ENCODE assay signal across 8 cellular contexts in genomic region chr7:157250605-157251228, GRCh38.
DNase-seq lines count a peak whose midpoint lies in the region; ATAC-seq and TF ChIP-seq lines count a peak whose summit lies in the region.
"Had no signal": no experiment of that assay in that cellular context is flagged by ENCODE, and none has a peak within 500 bp of the region (broad histone marks: within the 10 kb centered on the region; RNA-seq: fewer than 3 reads in every experiment).

No MANE protein-coding gene starts in this region.

- no peak for TF ChIP-seq POLR2A in testis (IDR thresholded peaks at IDR 0.05)

- peaks cover 31% of the 10 kb centered on the region for H3K36me3 Mint-ChIP-seq in mesothelial cell of epicardium

- H3K27ac Mint-ChIP-seq in mesothelial cell of epicardium = no peak overlapping the region

- H3K4me1 ChIP-seq in HEK293 (ENCODE audit: control insufficient read depth, insufficient read depth, low read length) (no peaks in the 10 kb centered on the region), testis (no peaks in the 10 kb centered on the region)

- H3K27me3 ChIP-seq in dorsolateral prefrontal cortex (no peaks in the 10 kb centered on the region), testis (no peaks in the 10 kb centered on the region)

- POLR2A ChIA-PET in GM10248 (lab: Yijun Ruan, JAX) = no interaction called here
- POLR2A ChIA-PET in HEK293 (lab: Yijun Ruan, JAX) = no interaction called here

- CTCF ChIA-PET in GM10248 (lab: Yijun Ruan, JAX) = interaction anchor here (0.6 to 7.0 kb wide), 27 partner anchors 9 to 345 kb away, joined by 3 to 29 read pairs (median 4); partner anchors contain the start of gene NOM1
- CTCF ChIA-PET in HEK293 (lab: Yijun Ruan, JAX) = interaction anchor here (0.5 to 3.4 kb wide), 16 partner anchors 9 to 598 kb away, joined by 3 to 9 read pairs (median 4); partner anchors contain the start of gene LMBR1

- no peaks in the 10 kb centered on the region for H3K27me3 Mint-ChIP-seq in mesothelial cell of epicardium (ENCODE audit: low read depth)
- H3K27me3 Mint-ChIP-seq: central memory CD8-positive, alpha-beta T cell had no signal

- H3K4me1 Mint-ChIP-seq in mesothelial cell of epicardium = no peaks in the 10 kb centered on the region
- H3K4me1 Mint-ChIP-seq: central memory CD8-positive, alpha-beta T cell had no signal

- TF ChIP-seq CTCF in GM10248 (IDR thresholded peaks at IDR 0.05; ENCODE audit: control extremely low read depth, extremely low read depth, low read depth, missing control alignments) = peak; percentile 76
- TF ChIP-seq CTCF in HEK293 (tag by site-specific recombination; IDR thresholded peaks at IDR 0.05) = no peak
- TF ChIP-seq CTCF in dorsolateral prefrontal cortex (IDR thresholded peaks at IDR 0.05 in 54 of 56, conservative IDR thresholded peaks at IDR 0.05 in 2 of 56; ENCODE audit: low read depth in 1 of 56, partially characterized antibody in 56 of 56) = peak; percentile 55 to 84 (median 71)
- TF ChIP-seq CTCF in mesothelial cell of epicardium (IDR thresholded peaks at IDR 0.05; ENCODE audit: unreplicated experiment) = peak; percentile 74
- peak; percentile 30 to 69 (median 60) for TF ChIP-seq CTCF in testis (IDR thresholded peaks at IDR 0.05)

- ATAC-seq in activated CD4-positive, CD25-positive, alpha-beta regulatory T cell treated with anti-CD3 and anti-CD28 coated beads, Interleukin-2, amount 50 U/mL, for 24 hours = peak; percentile 58 to 60

- H3K4me3 ChIP-seq in HEK293 (ENCODE audit: low read depth, low read length) = no peak overlapping the region
- no peak overlapping the region for H3K4me3 ChIP-seq in dorsolateral prefrontal cortex
- no peak overlapping the region for H3K4me3 ChIP-seq in testis

- intact Hi-C loops in dorsolateral prefrontal cortex (cut with DNase I) (loop anchor here in 1 of 2 donors (5.0 kb wide), 2 partner anchors 87 to 1157 kb away; partner anchors contain the start of gene DNAJB6), testis (cut with DNase I; ENCODE audit: low total_unique reads) (no loop called here)

- peaks cover 15 to 78% of the 10 kb centered on the region in 2 experiments for H3K36me3 ChIP-seq in HEK293 (ENCODE audit: control insufficient read depth in 2 of 2, insufficient read depth in 1 of 2, low read length in 2 of 2)
- H3K36me3 ChIP-seq in testis (ENCODE audit: low read depth, missing control alignments) = no peaks in the 10 kb centered on the region

- H3K9me3 ChIP-seq in HEK293 (ENCODE audit: control insufficient read depth, insufficient read depth, low read depth, low read length) = no peaks in the 10 kb centered on the region
- H3K9me3 ChIP-seq in testis = no peaks in the 10 kb centered on the region

- 57 to 68% methylated on average over 9 of the region's 9 CpGs for WGBS in testis, 2 donors

- peak; percentile 65 for DNase-seq in GM10248 (ENCODE audit: extremely low spot score)
- peak; percentile 45 for DNase-seq in NCI-H1694 (lab: John Stamatoyannopoulos, UW)
- peak in 2 of 10 donors; percentile 45 to 53 for DNase-seq in dorsolateral prefrontal cortex
- DNase-seq in mesothelial cell of epicardium (ENCODE audit: low spot score in 2 of 2, unreplicated experiment in 2 of 2) = no peak
- DNase-seq in testis = peak; percentile 60

- H3K27ac ChIP-seq in HEK293 (ENCODE audit: extremely low read depth, low read depth, low read length) (no peak overlapping the region), dorsolateral prefrontal cortex (no peak overlapping the region), testis (no peak overlapping the region)

- H3K9me3 Mint-ChIP-seq in mesothelial cell of epicardium = no peaks in the 10 kb centered on the region
- H3K9me3 Mint-ChIP-seq: central memory CD8-positive, alpha-beta T cell had no signal

- H3K4me3 Mint-ChIP-seq in mesothelial cell of epicardium = no peak overlapping the region
- H3K4me3 Mint-ChIP-seq: central memory CD8-positive, alpha-beta T cell had no signal

TF ChIP-seq in HEK293, 187 proteins besides CTCF, POLR2A, EP300 and RAD21:
- TF ChIP-seq ZNF768 (tag by site-specific recombination; IDR thresholded peaks at IDR 0.05) (no peak), PRDM4 (tag by site-specific recombination; IDR thresholded peaks at IDR 0.05) (no peak), ZBTB20 (tag by site-specific recombination; IDR thresholded peaks at IDR 0.05) (no peak), ZNF19 (tag by site-specific recombination; IDR thresholded peaks at IDR 0.05; ENCODE audit: low read depth) (no peak), HOXC10 (CRISPR knock-in tag; IDR thresholded peaks at IDR 0.05) (no peak), ZNF76 (tag by site-specific recombination; IDR thresholded peaks at IDR 0.05; ENCODE audit: borderline replicate concordance, low read depth) (no peak), ZNF654 (tag by site-specific recombination; IDR thresholded peaks at IDR 0.05; ENCODE audit: low read depth) (peak; percentile 47)

Comparison
In these comparisons a context has a peak if more than half of its experiments do, and no peak if none do; other contexts are left out.
1. DNase-seq: peak in GM10248 (single experiment), NCI-H1694 (single experiment) and testis (single experiment); none in mesothelial cell of epicardium (0 of 2).